In genomic region chr9:4670591-4670990, GRCh38 we compare ENCODE assay signal across 20 cellular contexts. TPM values are rescaled to one million over a fixed set of nuclear protein-coding genes. Genes with fewer than 3 reads are reported as not detected.
DNase-seq lines count a peak whose midpoint lies in the region; ATAC-seq and TF ChIP-seq lines count a peak whose summit lies in the region.
"Had no signal": no experiment of that assay in that cellular context is flagged by ENCODE, and none has a peak within 500 bp of the region (broad histone marks: within the 10 kb centered on the region; RNA-seq: fewer than 3 reads in every experiment).

No MANE protein-coding gene starts in this region.

- DNase-seq in T-helper 2 cell treated with Interferon-gamma antibody and Interleukin-4, amounts not matched to agents 5 μg/mL and 100 μg/mL, for 36 hours (ENCODE audit: low spot score) = no peak
- no peak for DNase-seq in T-helper 2 cell
- DNase-seq in GF-D8 (lab: John Stamatoyannopoulos, UW) = peak; percentile 65
- DNase-seq in UCSD-AML1 (lab: John Stamatoyannopoulos, UW; ENCODE audit: unreplicated experiment) = peak; percentile 20
- no peak for DNase-seq in activated naive CD8-positive, alpha-beta T cell treated with anti-CD3 and anti-CD28 coated beads for 36 hours
- DNase-seq in erythroblast (lab: John Stamatoyannopoulos, UW) = no peak
- DNase-seq in NK-92 treated with Interleukin-12 subunit alpha and Interleukin-12 subunit beta, amount 100 ng/mL, for 24 hours (lab: John Stamatoyannopoulos, UW) = no peak
- DNase-seq: 8988T; activated B cell treated with CpG ODN at 0.5 μM for 24 hours; activated effector memory CD4-positive, alpha-beta T cell treated with Interleukin-2 at 50 U/mL for 16 hours; CD8-positive, alpha-beta T cell; cortex of kidney; endodermal cell; esophagus squamous epithelium; KG1; mesenchymal stem cell; NCI-H510A treated with DMSO at 0.1 percent for 48 hours; stimulated activated CD4-positive, alpha-beta T cell treated with anti-CD3 and anti-CD28 coated beads, Interleukin-2, amount 100 ng/mL, for 24 hours; T-helper 17 cell had no signal

- H3K36me3 Mint-ChIP-seq in T-helper 2 cell treated with Interferon-gamma antibody and Interleukin-4, amounts not matched to agents 5 μg/mL and 100 μg/mL, for 36 hours (ENCODE audit: low read depth) = peaks cover under 1% of the 10 kb centered on the region
- peaks cover under 1% of the 10 kb centered on the region for H3K36me3 Mint-ChIP-seq in activated naive CD8-positive, alpha-beta T cell treated with anti-CD3 and anti-CD28 coated beads for 36 hours
- H3K36me3 Mint-ChIP-seq: CD8-positive, alpha-beta T cell had no signal

- peak overlapping the region; percentile 11 for H3K27ac Mint-ChIP-seq in T-helper 2 cell treated with Interferon-gamma antibody and Interleukin-4, amounts not matched to agents 5 μg/mL and 100 μg/mL, for 36 hours
- H3K27ac Mint-ChIP-seq in activated naive CD8-positive, alpha-beta T cell treated with anti-CD3 and anti-CD28 coated beads for 36 hours = peak overlapping the region; percentile 63
- H3K27ac Mint-ChIP-seq: activated B cell treated with CpG ODN at 0.5 μM for 24 hours; CD8-positive, alpha-beta T cell; endodermal cell; T-helper 17 cell had no signal

- TF ChIP-seq POLR2A in erythroblast (IDR thresholded peaks at IDR 0.05; ENCODE audit: low read length) = no peak

- H3K4me1 Mint-ChIP-seq in T-helper 2 cell treated with Interferon-gamma antibody and Interleukin-4, amounts not matched to agents 5 μg/mL and 100 μg/mL, for 36 hours (ENCODE audit: low read depth) = peaks cover 26% of the 10 kb centered on the region
- peaks cover 33% of the 10 kb centered on the region for H3K4me1 Mint-ChIP-seq in activated naive CD8-positive, alpha-beta T cell treated with anti-CD3 and anti-CD28 coated beads for 36 hours

- peaks cover 10% of the 10 kb centered on the region for H3K27me3 Mint-ChIP-seq in T-helper 2 cell treated with Interferon-gamma antibody and Interleukin-4, amounts not matched to agents 5 μg/mL and 100 μg/mL, for 36 hours (ENCODE audit: low read depth)
- H3K27me3 Mint-ChIP-seq in activated naive CD8-positive, alpha-beta T cell treated with anti-CD3 and anti-CD28 coated beads for 36 hours = no peaks in the 10 kb centered on the region
- H3K27me3 Mint-ChIP-seq: T-helper 17 cell had no signal

- H3K4me3 Mint-ChIP-seq in T-helper 2 cell treated with Interferon-gamma antibody and Interleukin-4, amounts not matched to agents 5 μg/mL and 100 μg/mL, for 36 hours = no peak overlapping the region
- H3K4me3 Mint-ChIP-seq in activated naive CD8-positive, alpha-beta T cell treated with anti-CD3 and anti-CD28 coated beads for 36 hours = no peak overlapping the region
- H3K4me3 Mint-ChIP-seq: activated B cell treated with CpG ODN at 0.5 μM for 24 hours; CD8-positive, alpha-beta T cell; endodermal cell; T-helper 17 cell had no signal

- H3K9me3 Mint-ChIP-seq in T-helper 2 cell treated with Interferon-gamma antibody and Interleukin-4, amounts not matched to agents 5 μg/mL and 100 μg/mL, for 36 hours = no peaks in the 10 kb centered on the region
- no peaks in the 10 kb centered on the region for H3K9me3 Mint-ChIP-seq in activated naive CD8-positive, alpha-beta T cell treated with anti-CD3 and anti-CD28 coated beads for 36 hours
- H3K9me3 Mint-ChIP-seq: activated B cell treated with CpG ODN at 0.5 μM for 24 hours; CD8-positive, alpha-beta T cell; endodermal cell had no signal

- ATAC-seq in GM18907 (IDR thresholded peaks at IDR 0.05; ENCODE audit: unreplicated experiment) = no peak
- ATAC-seq: CD8-positive, alpha-beta T cell; T-helper 17 cell had no signal

RNA-seq across cellular contexts. Expression of gene SPATA6L, which starts 4.3 kb away (rescaled TPM):
- under 1 TPM; 0.35 to 0.44 TPM for total RNA-seq in activated naive CD8-positive, alpha-beta T cell treated with anti-CD3 and anti-CD28 coated beads for 36 hours

RNA-seq across cellular contexts. Expression of gene PLPP6, which starts 8.5 kb away (rescaled TPM):
- 1 to 10 TPM; 3.8 to 4.0 TPM for total RNA-seq in activated naive CD8-positive, alpha-beta T cell treated with anti-CD3 and anti-CD28 coated beads for 36 hours

RNA-seq across cellular contexts. Expression of gene CDC37L1, which starts 8.8 kb away (rescaled TPM):
- total RNA-seq in activated naive CD8-positive, alpha-beta T cell treated with anti-CD3 and anti-CD28 coated beads for 36 hours = 10 to 100 TPM; 10.7 to 10.9 TPM

Comparison
In these comparisons a context has a peak if more than half of its experiments do, and no peak if none do; other contexts are left out.
1. DNase-seq: peak in GF-D8 (single experiment) and UCSD-AML1 (single experiment); none in T-helper 2 cell treated with Interferon-gamma antibody and Interleukin-4, amounts not matched to agents 5 μg/mL and 100 μg/mL, for 36 hours (single experiment), T-helper 2 cell (0 of 5), activated naive CD8-positive, alpha-beta T cell treated with anti-CD3 and anti-CD28 coated beads for 36 hours (single experiment), erythroblast (0 of 2) and NK-92 treated with Interleukin-12 subunit alpha and Interleukin-12 subunit beta, amount 100 ng/mL, for 24 hours (single experiment).